1 cellular context compared by ENCODE assay signal in genomic region chr17:80112471-80113032, GRCh38.
TF ChIP-seq lines count a peak whose summit lies in the region.

No MANE protein-coding gene starts in this region.

TF ChIP-seq in H1, 55 proteins besides CTCF, POLR2A, EP300 and RAD21:
- TF ChIP-seq KDM1A (IDR thresholded peaks at IDR 0.05; ENCODE audit: borderline replicate concordance, low read length), result no peak
- no peak for TF ChIP-seq PHF8 (conservative IDR thresholded peaks at IDR 0.05; ENCODE audit: low read depth, low read length)
